In genomic region chr14:21454843-21455550, GRCh38 we compare ENCODE assay signal across 8 cellular contexts. TPM values are rescaled to one million over a fixed set of nuclear protein-coding genes. Genes with fewer than 3 reads are reported as not detected.
DNase-seq lines count a peak whose midpoint lies in the region; ATAC-seq and TF ChIP-seq lines count a peak whose summit lies in the region.

No MANE protein-coding gene starts in this region.

- ATAC-seq in RWPE2 (ENCODE audit: low read depth), result no peak
- ATAC-seq in GM21381 (IDR thresholded peaks at IDR 0.05; ENCODE audit: unreplicated experiment), result no peak
- no peak for ATAC-seq in GM19351 (IDR thresholded peaks at IDR 0.05; ENCODE audit: unreplicated experiment)

- H2AFZ ChIP-seq in osteoblast (ENCODE audit: low read length), result peak overlapping the region; percentile 98

- no peaks in the 10 kb centered on the region for H3K9me3 ChIP-seq in RWPE2 (ENCODE audit: severe bottlenecking)
- no peaks in the 10 kb centered on the region for H3K9me3 ChIP-seq in osteoblast (ENCODE audit: low read depth, low read length)

- peaks cover 9% of the 10 kb centered on the region for H4K20me1 ChIP-seq in osteoblast (ENCODE audit: insufficient read depth, low read length)

- DNase-seq in NCI-H2171 treated with DMSO at 0.1 percent for 48 hours (lab: John Stamatoyannopoulos, UW), result peak; percentile 67
- DNase-seq in NCI-H2171 (lab: John Stamatoyannopoulos, UW), result no peak
- no peak for DNase-seq in RWPE2 (ENCODE audit: low spot score)
- no peak for DNase-seq in epithelial cell of proximal tubule (ENCODE audit: low read depth)
- peak; percentile 22 for DNase-seq in osteoblast (ENCODE audit: insufficient read length, low spot score, missing footprints)
- no peak for DNase-seq in NCI-H1105 (lab: John Stamatoyannopoulos, UW)

- H3K4me2 ChIP-seq in osteoblast (ENCODE audit: insufficient read depth, low read length), result peak overlapping the region; percentile 84

- TF ChIP-seq CTCF in RWPE2 (IDR thresholded peaks at IDR 0.05; ENCODE audit: poor library complexity, severe bottlenecking) (no peak), epithelial cell of proximal tubule (conservative IDR thresholded peaks at IDR 0.05; ENCODE audit: low read depth, low read length) (no peak), osteoblast (IDR thresholded peaks at IDR 0.05; ENCODE audit: extremely low read depth, low read depth, low read length) (no peak)

- peak overlapping the region; percentile 73 for H3K27ac ChIP-seq in RWPE2 (ENCODE audit: poor library complexity, severe bottlenecking)
- H3K27ac ChIP-seq in osteoblast (ENCODE audit: low read depth, low read length), result peak overlapping the region; percentile 92

- H3K36me3 ChIP-seq in RWPE2 (ENCODE audit: low read depth), result peaks cover 26% of the 10 kb centered on the region
- H3K36me3 ChIP-seq in osteoblast (ENCODE audit: insufficient read depth, low read length), result peaks cover 8% of the 10 kb centered on the region

- H3K27me3 ChIP-seq in RWPE2 (ENCODE audit: insufficient read depth, poor library complexity, severe bottlenecking) (no peaks in the 10 kb centered on the region), osteoblast (ENCODE audit: insufficient read depth, low read length) (no peaks in the 10 kb centered on the region)

- peaks cover 58% of the 10 kb centered on the region for H3K79me2 ChIP-seq in osteoblast (ENCODE audit: insufficient read depth, low read length)

- peaks cover 27% of the 10 kb centered on the region for H3K4me1 ChIP-seq in RWPE2 (ENCODE audit: insufficient read depth, poor library complexity, severe bottlenecking)
- H3K4me1 ChIP-seq in osteoblast (ENCODE audit: insufficient read depth, low read length), result peaks cover 8% of the 10 kb centered on the region

- H3K4me3 ChIP-seq in RWPE2 (ENCODE audit: severe bottlenecking) (peak overlapping the region; percentile 68), epithelial cell of proximal tubule (ENCODE audit: low read depth, low read length) (peak overlapping the region; percentile 98), osteoblast (ENCODE audit: insufficient read depth, low read length) (peak overlapping the region; percentile 100)

RNA-seq across cellular contexts. Expression of gene CHD8, which starts 0.9 kb away (rescaled TPM):
- total RNA-seq in epithelial cell of proximal tubule, result 43.9 and 50.1 TPM in 2 replicates
- total RNA-seq in osteoblast, result 55.4 and 66.3 TPM in 2 replicates

RNA-seq across cellular contexts. Expression of gene RAB2B, which starts 21.8 kb away (rescaled TPM):
- total RNA-seq in epithelial cell of proximal tubule, result 11.7 and 13.2 TPM in 2 replicates
- total RNA-seq in osteoblast, result 25.0 and 27.4 TPM in 2 replicates

RNA-seq across cellular contexts. Expression of gene TOX4, which starts 22.0 kb away (rescaled TPM):
- total RNA-seq in epithelial cell of proximal tubule, result 28.2 and 28.8 TPM in 2 replicates
- 37.6 and 46.3 TPM in 2 replicates for total RNA-seq in osteoblast

RNA-seq across cellular contexts. Expression of gene METTL3, which starts 56.1 kb away (rescaled TPM):
- total RNA-seq in epithelial cell of proximal tubule, result 78.9 and 81.7 TPM in 2 replicates
- total RNA-seq in osteoblast, result 30.4 and 30.9 TPM in 2 replicates

Comparison
In these comparisons a context has a peak if more than half of its experiments do, and no peak if none do; other contexts are left out.
1. DNase-seq: peak in NCI-H2171 treated with DMSO at 0.1 percent for 48 hours (single experiment) and osteoblast (single experiment); none in NCI-H2171 (single experiment), RWPE2 (single experiment), epithelial cell of proximal tubule (single experiment) and NCI-H1105 (single experiment).
2. Peak in every context shown above with its lines, with median percentiles within 50 percentile points of each other: H3K4me3 ChIP-seq.